Comparison of ENCODE assay signal across 8 cellular contexts in the genomic region with DNA sequence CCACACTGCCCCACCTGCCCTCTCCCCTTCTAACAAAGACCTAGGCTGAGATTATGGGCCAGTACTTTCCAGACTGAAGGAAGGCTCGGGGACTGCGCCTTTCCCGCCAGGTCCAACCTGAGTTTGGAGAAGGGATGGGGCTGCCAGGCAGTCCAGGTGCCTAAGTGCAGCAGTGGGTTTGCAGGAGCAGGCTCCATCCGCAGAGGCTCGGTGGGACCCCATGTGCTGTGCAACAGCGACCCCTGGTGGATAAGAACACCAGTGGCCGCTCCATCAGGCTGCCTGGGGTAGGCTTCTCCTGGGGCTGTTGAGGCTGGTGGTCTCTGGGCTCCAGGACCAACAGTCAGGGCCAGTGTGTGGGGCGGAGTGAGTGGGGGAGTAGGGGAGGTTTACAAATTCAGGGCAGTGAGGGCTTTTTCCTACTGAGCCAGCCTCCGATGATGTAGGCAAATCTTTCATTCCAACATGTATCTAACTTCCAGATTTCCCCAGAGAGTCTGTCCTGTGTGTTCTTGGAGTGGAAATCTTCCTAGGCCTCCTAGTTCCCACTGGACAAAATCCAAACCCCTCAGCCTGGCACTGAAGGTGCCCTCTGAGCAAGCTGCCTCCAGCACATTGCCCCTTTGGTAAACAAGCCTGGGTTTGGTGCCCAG.
DNase-seq lines count a peak whose midpoint lies in the region; ATAC-seq and TF ChIP-seq lines count a peak whose summit lies in the region.

No MANE protein-coding gene starts in this region.

- H3K4me3 ChIP-seq in A673 (ENCODE audit: low read depth, low read length, poor library complexity, severe bottlenecking), result no peak overlapping the region
- H3K4me3 ChIP-seq in WERI-Rb-1 (ENCODE audit: low read depth, low read length), result no peak overlapping the region

- H3K27me3 ChIP-seq in A673 (replicated peaks; ENCODE audit: insufficient read depth, low read depth, low read length, poor library complexity) (no peaks in the 10 kb centered on the region), WERI-Rb-1 (ENCODE audit: insufficient read depth, low read depth, severe bottlenecking) (peaks cover 50% of the 10 kb centered on the region)

- CTCF ChIA-PET in A673 (lab: Charles Lee), result interaction anchor here (0.6 to 1.6 kb wide), 2 partner anchors 108 to 113 kb away, joined by 3 read pairs; no protein-coding TSS in a partner anchor

- H3K27ac ChIP-seq in A673 (ENCODE audit: low read depth, low read length, poor library complexity, severe bottlenecking) (no peak overlapping the region), WERI-Rb-1 (no peak overlapping the region)

- POLR2A ChIA-PET in A673 (lab: Charles Lee; ENCODE audit: low non-redundant PET), result no interaction called here

- no peaks in the 10 kb centered on the region for H3K9me3 Mint-ChIP-seq in immature natural killer cell

- H3K27ac Mint-ChIP-seq in immature natural killer cell, result no peak overlapping the region

- intact Hi-C loops in A673 (cut with micrococcal nuclease; ENCODE audit: unreplicated experiment), result loop anchor here (1.0 to 10.0 kb wide), 4 partner anchors 107 to 674 kb away; no protein-coding TSS in a partner anchor

- H3K9me3 ChIP-seq in A673 (ENCODE audit: low read depth, low read length, poor library complexity, severe bottlenecking), result no peaks in the 10 kb centered on the region
- no peaks in the 10 kb centered on the region for H3K9me3 ChIP-seq in WERI-Rb-1 (ENCODE audit: severe bottlenecking)

- TF ChIP-seq CTCF in A673 (conservative IDR thresholded peaks at IDR 0.05; ENCODE audit: low read depth, low read length) (peak; percentile 88), WERI-Rb-1 (IDR thresholded peaks at IDR 0.05; ENCODE audit: low read depth, low read length) (peak; percentile 95)

- DNase-seq in A673 (ENCODE audit: low spot score) (peak; percentile 75), NCI-H1694 (lab: John Stamatoyannopoulos, UW) (peak; percentile 35), WERI-Rb-1 (peak; percentile 67), brain pericyte (ENCODE audit: low read depth, low spot score) (peak; percentile 27), immature natural killer cell (peak; percentile 54 to 64 (median 56))
- DNase-seq in stimulated activated CD4-positive, alpha-beta T cell treated with anti-CD3 and anti-CD28 coated beads, Interleukin-1b, Interleukin-23, amount 100 ng/mL, for 1 hour (ENCODE audit: low read depth in 2 of 2), result peak; percentile 41 to 50

- ATAC-seq in GM18502 (IDR thresholded peaks at IDR 0.05; ENCODE audit: poor library complexity, unreplicated experiment) (peak; percentile 98), HG02870 (IDR thresholded peaks at IDR 0.05; ENCODE audit: unreplicated experiment) (peak; percentile 90)

- BruUV-seq in A673 (replicated peaks; lab: Mats Ljungman, UMichigan), result no TSS peak

- H3K4me3 Mint-ChIP-seq in immature natural killer cell, result no peak overlapping the region

- no peaks in the 10 kb centered on the region for H3K4me1 ChIP-seq in A673 (ENCODE audit: insufficient read depth, low read length, poor library complexity, severe bottlenecking)

- H3K27me3 Mint-ChIP-seq in immature natural killer cell (ENCODE audit: low read depth in 3 of 3), result peaks cover 0 to 6% (median 4%) of the 10 kb centered on the region in 3 donors

- H3K36me3 ChIP-seq in A673 (ENCODE audit: insufficient read depth, low read length, poor library complexity, severe bottlenecking) (no peaks in the 10 kb centered on the region), WERI-Rb-1 (no peaks in the 10 kb centered on the region)

- no peaks in the 10 kb centered on the region for H3K4me1 Mint-ChIP-seq in immature natural killer cell

- H3K36me3 Mint-ChIP-seq in immature natural killer cell, result no peaks in the 10 kb centered on the region
